ENCODE assay signal across 1 cellular context in genomic region chr4:176320340-176320975, GRCh38.
A peak's percentile ranks its signal among the peaks of the same experiment; 100 is the strongest.
TF ChIP-seq lines count a peak whose summit lies in the region.

No MANE protein-coding gene starts in this region.

TF ChIP-seq in K562, 482 proteins besides CTCF, POLR2A, EP300 and RAD21 (continued from another document):
- TF ChIP-seq ZNF699 (CRISPR knock-in tag; IDR thresholded peaks at IDR 0.05; ENCODE audit: insufficient replicate concordance) (no peak), ELF1 (tag; IDR thresholded peaks at IDR 0.05) (peak; percentile 73), L3MBTL2 (IDR thresholded peaks at IDR 0.05) (peak; percentile 84), ZFX (CRISPR knock-in tag; IDR thresholded peaks at IDR 0.05) (peak; percentile 67), ZBTB40 (IDR thresholded peaks at IDR 0.05) (0 out of 2 replicates have a peak, but pooled peaks have one; percentile 14), ZBTB40 (CRISPR knock-in tag; IDR thresholded peaks at IDR 0.05) (no peak), ZNF639 (CRISPR knock-in tag; conservative IDR thresholded peaks at IDR 0.05 in 1 of 2, IDR thresholded peaks at IDR 0.05 in 1 of 2) (peak in 1 of 2 experiments; percentile 13; a peak in 2 of 4 replicates), AFF4 (CRISPR knock-in tag; IDR thresholded peaks at IDR 0.05) (peak; percentile 52; the same call in 1 of the 2 replicates), ZNF444 (CRISPR knock-in tag; IDR thresholded peaks at IDR 0.05) (no peak), ZNF354B (CRISPR knock-in tag; IDR thresholded peaks at IDR 0.05) (no peak), BRD4 (IDR thresholded peaks at IDR 0.05) (peak; percentile 30; the same call in 1 of the 2 replicates), TRIM24 (IDR thresholded peaks at IDR 0.05) (no peak), ZNF253 (CRISPR knock-in tag; conservative IDR thresholded peaks at IDR 0.05) (no peak), HLTF (IDR thresholded peaks at IDR 0.05) (no peak), TBP (optimal IDR thresholded peaks at IDR 0.05; ENCODE audit: low read depth, low read length) (peak; percentile 37), CBX5 (IDR thresholded peaks at IDR 0.05; ENCODE audit: borderline replicate concordance, low read depth) (no peak)
